8 cellular contexts compared by ENCODE assay signal in genomic region chr10:68156373-68157185, GRCh38. TPM values are rescaled to one million over a fixed set of nuclear protein-coding genes. Genes with fewer than 3 reads are reported as not detected.
DNase-seq lines count a peak whose midpoint lies in the region; ATAC-seq and TF ChIP-seq lines count a peak whose summit lies in the region.

No MANE protein-coding gene starts in this region.

- CTCF ChIA-PET in activated CD4-positive, alpha-beta memory T cell treated with anti-CD3 and anti-CD28 coated beads for 36 hours (lab: Charles Lee) = interaction anchor here (0.5 to 7.4 kb wide), 34 partner anchors 9 to 389 kb away, joined by 3 to 128 read pairs (median 4); no protein-coding TSS in a partner anchor

- H3K4me3 ChIP-seq in AG10803 (ENCODE audit: low read length) (peak overlapping the region; percentile 2; the same call in 1 of the 2 replicates), epithelial cell of esophagus (ENCODE audit: low read length) (no peak overlapping the region)

- intact Hi-C loops in activated CD4-positive, alpha-beta memory T cell treated with anti-CD3 and anti-CD28 coated beads for 36 hours (cut with micrococcal nuclease) = loop anchor here (1.0 kb wide), 3 partner anchors 73 to 368 kb away; no protein-coding TSS in a partner anchor

- ATAC-seq in GM18868 (IDR thresholded peaks at IDR 0.05; ENCODE audit: unreplicated experiment) (peak; percentile 72), HG03521 (IDR thresholded peaks at IDR 0.05; ENCODE audit: unreplicated experiment) (no peak)

- no peak overlapping the region for H3K4me3 Mint-ChIP-seq in activated CD4-positive, alpha-beta memory T cell treated with anti-CD3 and anti-CD28 coated beads for 36 hours
- no peak overlapping the region for H3K4me3 Mint-ChIP-seq in nephron progenitor cell

- DNase-seq in AG10803 (ENCODE audit: low read depth) (peak; percentile 67), NCI-H526 (lab: John Stamatoyannopoulos, UW) (peak; percentile 25 to 61), epithelial cell of esophagus (ENCODE audit: low read depth) (peak; percentile 74), nephron progenitor cell (peak; percentile 45), substantia nigra (lab: John Stamatoyannopoulos, UW) (peak in 32 of 49 donors; percentile 2 to 66 (median 28))
- DNase-seq in activated CD4-positive, alpha-beta memory T cell treated with anti-CD3 and anti-CD28 coated beads for 36 hours = peak; percentile 64

- no peak overlapping the region for H3K27ac Mint-ChIP-seq in activated CD4-positive, alpha-beta memory T cell treated with anti-CD3 and anti-CD28 coated beads for 36 hours
- H3K27ac Mint-ChIP-seq in nephron progenitor cell = no peak overlapping the region

- no peak overlapping the region for H3K27ac ChIP-seq in substantia nigra (ENCODE audit: low read depth, low read length, poor library complexity, severe bottlenecking)

- H3K4me1 Mint-ChIP-seq in activated CD4-positive, alpha-beta memory T cell treated with anti-CD3 and anti-CD28 coated beads for 36 hours (ENCODE audit: low read depth) = peaks cover 1% of the 10 kb centered on the region
- peaks cover 26% of the 10 kb centered on the region for H3K4me1 Mint-ChIP-seq in nephron progenitor cell

- POLR2A ChIA-PET in activated CD4-positive, alpha-beta memory T cell treated with anti-CD3 and anti-CD28 coated beads for 36 hours (lab: Charles Lee) = no interaction called here

- H3K9me3 Mint-ChIP-seq in activated CD4-positive, alpha-beta memory T cell treated with anti-CD3 and anti-CD28 coated beads for 36 hours = no peaks in the 10 kb centered on the region
- H3K9me3 Mint-ChIP-seq in nephron progenitor cell = no peaks in the 10 kb centered on the region

- H3K27me3 Mint-ChIP-seq in activated CD4-positive, alpha-beta memory T cell treated with anti-CD3 and anti-CD28 coated beads for 36 hours = peaks cover 2% of the 10 kb centered on the region
- no peaks in the 10 kb centered on the region for H3K27me3 Mint-ChIP-seq in nephron progenitor cell (ENCODE audit: low read depth, poor library complexity)

- TF ChIP-seq CTCF in AG10803 (conservative IDR thresholded peaks at IDR 0.05; ENCODE audit: low read length) = peak; percentile 83
- TF ChIP-seq CTCF in epithelial cell of esophagus (IDR thresholded peaks at IDR 0.05; ENCODE audit: insufficient read depth, low read depth, low read length, missing control alignments) = peak; percentile 91
- TF ChIP-seq CTCF in nephron progenitor cell (IDR thresholded peaks at IDR 0.05) = peak; percentile 59

- H3K36me3 Mint-ChIP-seq in activated CD4-positive, alpha-beta memory T cell treated with anti-CD3 and anti-CD28 coated beads for 36 hours = no peaks in the 10 kb centered on the region
- H3K36me3 Mint-ChIP-seq in nephron progenitor cell (ENCODE audit: low read depth) = no peaks in the 10 kb centered on the region

RNA-seq across cellular contexts. Expression of gene MYPN, which starts 47.3 kb away (rescaled TPM):
- under 1 TPM in 1 of 2 experiments, not detected in 1; 0.05 TPM for total RNA-seq in activated CD4-positive, alpha-beta memory T cell treated with anti-CD3 and anti-CD28 coated beads for 36 hours
